In the genomic region with DNA sequence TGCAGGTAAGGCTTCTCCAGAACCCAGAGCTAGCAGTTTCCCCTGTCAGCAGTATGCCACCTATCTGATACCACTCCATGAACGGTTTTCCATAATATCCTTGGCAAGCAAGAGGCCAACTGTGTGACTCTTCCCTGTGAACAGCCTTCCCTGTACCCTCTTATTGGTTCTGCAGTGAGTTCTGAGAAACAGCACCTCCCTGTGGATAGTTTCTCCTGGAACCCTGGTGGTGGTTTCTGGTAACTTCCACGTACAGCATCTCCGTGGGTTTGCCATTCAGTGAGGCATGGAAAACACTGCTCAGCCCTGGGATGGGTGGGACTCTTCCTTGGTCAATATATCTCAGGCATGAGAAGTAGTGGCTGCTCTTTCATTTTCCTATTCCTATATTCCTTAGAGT, we compare ENCODE assay signal across 13 cellular contexts. TPM values are rescaled to one million over a fixed set of nuclear protein-coding genes. Genes with fewer than 3 reads are reported as not detected.
DNase-seq lines count a peak whose midpoint lies in the region; ATAC-seq and TF ChIP-seq lines count a peak whose summit lies in the region.
"Had no signal": no experiment of that assay in that cellular context is flagged by ENCODE, and none has a peak within 500 bp of the region (broad histone marks: within the 10 kb centered on the region; RNA-seq: fewer than 3 reads in every experiment).

No MANE protein-coding gene starts in this region.

- H3K36me3 Mint-ChIP-seq in nephron progenitor cell (ENCODE audit: low read depth) = no peaks in the 10 kb centered on the region
- H3K36me3 Mint-ChIP-seq in activated T-cell treated with anti-CD3 and anti-CD28 coated beads, Interleukin-2, amount 50 U/mL, for 72 hours (ENCODE audit: insufficient read depth in 2 of 2) = no peaks in the 10 kb centered on the region

- H3K9me3 Mint-ChIP-seq in nephron progenitor cell = no peaks in the 10 kb centered on the region
- H3K9me3 Mint-ChIP-seq in activated T-cell treated with anti-CD3 and anti-CD28 coated beads, Interleukin-2, amount 50 U/mL, for 72 hours = no peaks in the 10 kb centered on the region

- in situ Hi-C loops in GM13976 (cut with MboI; ENCODE audit: low sequenced_read_pairs, unreplicated experiment) = no loop called here

- no peak overlapping the region for H3K27ac ChIP-seq in VCaP
- H3K27ac ChIP-seq: epithelial cell of prostate had no signal

- DNase-seq in GM10266 (ENCODE audit: extremely low spot score) (no peak), nephron progenitor cell (no peak), NCI-H2171 treated with DMSO at 0.1 percent for 48 hours (lab: John Stamatoyannopoulos, UW) (no peak), GM13976 (ENCODE audit: low spot score) (no peak)
- DNase-seq in activated T-cell treated with anti-CD3 and anti-CD28 coated beads, Interleukin-2, amount 50 U/mL, for 72 hours = no peak
- DNase-seq: activated naive CD4-positive, alpha-beta T cell treated with Interleukin-2 at 50 U/mL for 16 hours; mesenchymal stem cell; stimulated activated CD4-positive, alpha-beta T cell treated with anti-CD3 and anti-CD28 coated beads, Interleukin-12 subunit alpha, Interleukin-12 subunit beta, amount 100 ng/mL, for 4 hours had no signal

- H3K4me3 Mint-ChIP-seq in nephron progenitor cell = no peak overlapping the region
- H3K4me3 Mint-ChIP-seq in activated T-cell treated with anti-CD3 and anti-CD28 coated beads, Interleukin-2, amount 50 U/mL, for 72 hours = no peak overlapping the region

- TF ChIP-seq CTCF in GM10266 (IDR thresholded peaks at IDR 0.05; ENCODE audit: control insufficient read depth, insufficient read depth, low read depth, missing control alignments) = peak; percentile 16
- TF ChIP-seq CTCF in VCaP (conservative IDR thresholded peaks at IDR 0.05) = peak; percentile 23; the same call in 1 of the 2 replicates
- TF ChIP-seq CTCF in nephron progenitor cell (IDR thresholded peaks at IDR 0.05) = peak; percentile 23
- no peak for TF ChIP-seq CTCF in GM13976 (IDR thresholded peaks at IDR 0.05; ENCODE audit: borderline replicate concordance, control extremely low read depth, extremely low read depth, insufficient read depth, missing control alignments)

- no peaks in the 10 kb centered on the region for H3K27me3 Mint-ChIP-seq in nephron progenitor cell (ENCODE audit: low read depth, poor library complexity)
- H3K27me3 Mint-ChIP-seq in activated T-cell treated with anti-CD3 and anti-CD28 coated beads, Interleukin-2, amount 50 U/mL, for 72 hours (ENCODE audit: low read depth) = peaks cover 10% of the 10 kb centered on the region

- no peak overlapping the region for H3K27ac Mint-ChIP-seq in nephron progenitor cell
- no peak overlapping the region for H3K27ac Mint-ChIP-seq in activated T-cell treated with anti-CD3 and anti-CD28 coated beads, Interleukin-2, amount 50 U/mL, for 72 hours

- ATAC-seq in HG03175 (IDR thresholded peaks at IDR 0.05; ENCODE audit: unreplicated experiment) (peak; percentile 44), GM18870 (IDR thresholded peaks at IDR 0.05; ENCODE audit: unreplicated experiment) (no peak)
- ATAC-seq in activated T-cell treated with anti-CD3 and anti-CD28 coated beads, Interleukin-2, amount 50 U/mL, for 72 hours (replicated peaks in 1 of 2) = no peak

- H3K4me1 Mint-ChIP-seq in nephron progenitor cell = peaks cover 10% of the 10 kb centered on the region
- no peaks in the 10 kb centered on the region for H3K4me1 Mint-ChIP-seq in activated T-cell treated with anti-CD3 and anti-CD28 coated beads, Interleukin-2, amount 50 U/mL, for 72 hours (ENCODE audit: low read depth)

RNA-seq across cellular contexts. Expression of a gene that starts 19.4 kb away (rescaled TPM):
- not detected for total RNA-seq in activated T-cell treated with anti-CD3 and anti-CD28 coated beads, Interleukin-2, amount 50 U/mL, for 72 hours
- total RNA-seq: LHCN-M2 had no signal
